11 cellular contexts compared by ENCODE assay signal in genomic region chr3:19046440-19046839, GRCh38.
DNase-seq lines count a peak whose midpoint lies in the region; ATAC-seq and TF ChIP-seq lines count a peak whose summit lies in the region.
"Had no signal": no experiment of that assay in that cellular context is flagged by ENCODE, and none has a peak within 500 bp of the region (broad histone marks: within the 10 kb centered on the region; RNA-seq: fewer than 3 reads in every experiment).

No MANE protein-coding gene starts in this region.

- H3K9me3 ChIP-seq in DOHH2 (ENCODE audit: control insufficient read depth, insufficient read depth, low read length) (no peaks in the 10 kb centered on the region), Panc1 (ENCODE audit: control insufficient read depth, insufficient read depth, low read depth, low read length) (no peaks in the 10 kb centered on the region)
- H3K9me3 ChIP-seq: breast epithelium, thyroid gland had no signal

- H3K27me3 Mint-ChIP-seq in HFFc6 (ENCODE audit: insufficient read depth) = no peaks in the 10 kb centered on the region
- H3K27me3 Mint-ChIP-seq in nephron (ENCODE audit: low read depth) = peaks cover 6% of the 10 kb centered on the region

- H3K36me3 Mint-ChIP-seq in HFFc6 (ENCODE audit: low read depth) (no peaks in the 10 kb centered on the region), nephron (ENCODE audit: low read depth) (no peaks in the 10 kb centered on the region)

- no peaks in the 10 kb centered on the region for H3F3A ChIP-seq in DOHH2 (ENCODE audit: control insufficient read depth, insufficient read depth)

- no peaks in the 10 kb centered on the region for H3K4me1 ChIP-seq in DOHH2 (ENCODE audit: control insufficient read depth, low read length)
- no peaks in the 10 kb centered on the region for H3K4me1 ChIP-seq in Panc1 (ENCODE audit: control insufficient read depth, insufficient read depth, low read length)
- H3K4me1 ChIP-seq: breast epithelium, thyroid gland had no signal

- no peak overlapping the region for H3K4me3 Mint-ChIP-seq in HFFc6
- H3K4me3 Mint-ChIP-seq in nephron = no peak overlapping the region

- H3K9me3 Mint-ChIP-seq in HFFc6 = peaks cover 44% of the 10 kb centered on the region
- no peaks in the 10 kb centered on the region for H3K9me3 Mint-ChIP-seq in nephron

- no peak overlapping the region for H3K4me2 ChIP-seq in DOHH2 (ENCODE audit: low read length)

- no peaks in the 10 kb centered on the region for H3K9me2 ChIP-seq in DOHH2 (replicated peaks; ENCODE audit: control insufficient read depth, low read length)

- H3K4me3 ChIP-seq in DOHH2 (ENCODE audit: low read length) (no peak overlapping the region), Panc1 (ENCODE audit: low read depth in 2 of 2, low read length in 2 of 2) (no peak overlapping the region)
- H3K4me3 ChIP-seq: breast epithelium, thyroid gland had no signal

- H4K20me1 ChIP-seq in DOHH2 (ENCODE audit: control insufficient read depth, insufficient read depth, low read depth, low read length) = no peaks in the 10 kb centered on the region

- CTCF ChIA-PET in Panc1 (lab: Charles Lee) = no interaction called here

- POLR2A ChIA-PET in Panc1 (lab: Charles Lee) = no interaction called here

- H3K36me3 ChIP-seq in DOHH2 (ENCODE audit: control insufficient read depth, low read length) (no peaks in the 10 kb centered on the region), Panc1 (ENCODE audit: control insufficient read depth, insufficient read depth, low read length) (no peaks in the 10 kb centered on the region)
- H3K36me3 ChIP-seq: breast epithelium, thyroid gland had no signal

- intact Hi-C loops in Panc1 (cut with micrococcal nuclease; ENCODE audit: unreplicated experiment) = no loop called here
- intact Hi-C loops in head of caudate nucleus (cut with DNase I) = no loop called here

- in situ Hi-C loops in Panc1 (cut with HindIII; ENCODE audit: low pct_unique_long_range_greater_than_20kb, low sequenced_read_pairs) = no loop called here

- no peak overlapping the region for H3K27ac Mint-ChIP-seq in HFFc6
- no peak overlapping the region for H3K27ac Mint-ChIP-seq in nephron

- DNase-seq in HFFc6 (no peak), Panc1 (ENCODE audit: low read depth, low spot score) (no peak), head of caudate nucleus (no peak), NCI-H187 (lab: John Stamatoyannopoulos, UW) (no peak)
- no peak for DNase-seq in stimulated activated CD4-positive, alpha-beta T cell treated with anti-CD3 and anti-CD28 coated beads, Interleukin-2, amount 100 ng/mL, for 48 hours
- DNase-seq: GOT3, NCI-H1417 treated with DMSO at 0.1 percent for 48 hours, thyroid gland had no signal

- no peaks in the 10 kb centered on the region for H3K4me1 Mint-ChIP-seq in HFFc6 (ENCODE audit: low read depth)
- H3K4me1 Mint-ChIP-seq in nephron = no peaks in the 10 kb centered on the region

- no peaks in the 10 kb centered on the region for H3K79me2 ChIP-seq in DOHH2 (ENCODE audit: control insufficient read depth, low read length)

- BruUV-seq in Panc1 (replicated peaks; lab: Mats Ljungman, UMichigan) = no TSS peak

- H3K27ac ChIP-seq in DOHH2 (ENCODE audit: low read depth, low read length) (no peak overlapping the region), Panc1 (ENCODE audit: low read length) (no peak overlapping the region)
- H3K27ac ChIP-seq: breast epithelium, thyroid gland had no signal

- peak; percentile 44 for TF ChIP-seq CTCF in DOHH2 (IDR thresholded peaks at IDR 0.05; ENCODE audit: low read depth, low read length, poor library complexity, severe bottlenecking)
- TF ChIP-seq CTCF in HFFc6 (IDR thresholded peaks at IDR 0.05) = peak; percentile 29; the same call in 1 of the 2 replicates
- TF ChIP-seq CTCF in Panc1 (IDR thresholded peaks at IDR 0.05) = peak; percentile 11; the same call in 1 of the 2 replicates
- TF ChIP-seq CTCF in nephron (IDR thresholded peaks at IDR 0.05; ENCODE audit: unreplicated experiment in 3 of 3) = peak; percentile 24 to 41 (median 29)

- ATAC-seq in Panc1 = no peak

- no peaks in the 10 kb centered on the region for H3K27me3 ChIP-seq in DOHH2 (ENCODE audit: control insufficient read depth, low read length)
- no peaks in the 10 kb centered on the region for H3K27me3 ChIP-seq in Panc1 (ENCODE audit: control insufficient read depth, insufficient read depth, low read length)
- H3K27me3 ChIP-seq: breast epithelium, thyroid gland had no signal
